1 cellular context compared by ENCODE assay signal in genomic region chr12:4486049-4486699, GRCh38.
TF ChIP-seq lines count a peak whose summit lies in the region.

No MANE protein-coding gene starts in this region.

TF ChIP-seq in K562, 482 proteins besides CTCF, POLR2A, EP300 and RAD21:
- TF ChIP-seq, protein P1, sequence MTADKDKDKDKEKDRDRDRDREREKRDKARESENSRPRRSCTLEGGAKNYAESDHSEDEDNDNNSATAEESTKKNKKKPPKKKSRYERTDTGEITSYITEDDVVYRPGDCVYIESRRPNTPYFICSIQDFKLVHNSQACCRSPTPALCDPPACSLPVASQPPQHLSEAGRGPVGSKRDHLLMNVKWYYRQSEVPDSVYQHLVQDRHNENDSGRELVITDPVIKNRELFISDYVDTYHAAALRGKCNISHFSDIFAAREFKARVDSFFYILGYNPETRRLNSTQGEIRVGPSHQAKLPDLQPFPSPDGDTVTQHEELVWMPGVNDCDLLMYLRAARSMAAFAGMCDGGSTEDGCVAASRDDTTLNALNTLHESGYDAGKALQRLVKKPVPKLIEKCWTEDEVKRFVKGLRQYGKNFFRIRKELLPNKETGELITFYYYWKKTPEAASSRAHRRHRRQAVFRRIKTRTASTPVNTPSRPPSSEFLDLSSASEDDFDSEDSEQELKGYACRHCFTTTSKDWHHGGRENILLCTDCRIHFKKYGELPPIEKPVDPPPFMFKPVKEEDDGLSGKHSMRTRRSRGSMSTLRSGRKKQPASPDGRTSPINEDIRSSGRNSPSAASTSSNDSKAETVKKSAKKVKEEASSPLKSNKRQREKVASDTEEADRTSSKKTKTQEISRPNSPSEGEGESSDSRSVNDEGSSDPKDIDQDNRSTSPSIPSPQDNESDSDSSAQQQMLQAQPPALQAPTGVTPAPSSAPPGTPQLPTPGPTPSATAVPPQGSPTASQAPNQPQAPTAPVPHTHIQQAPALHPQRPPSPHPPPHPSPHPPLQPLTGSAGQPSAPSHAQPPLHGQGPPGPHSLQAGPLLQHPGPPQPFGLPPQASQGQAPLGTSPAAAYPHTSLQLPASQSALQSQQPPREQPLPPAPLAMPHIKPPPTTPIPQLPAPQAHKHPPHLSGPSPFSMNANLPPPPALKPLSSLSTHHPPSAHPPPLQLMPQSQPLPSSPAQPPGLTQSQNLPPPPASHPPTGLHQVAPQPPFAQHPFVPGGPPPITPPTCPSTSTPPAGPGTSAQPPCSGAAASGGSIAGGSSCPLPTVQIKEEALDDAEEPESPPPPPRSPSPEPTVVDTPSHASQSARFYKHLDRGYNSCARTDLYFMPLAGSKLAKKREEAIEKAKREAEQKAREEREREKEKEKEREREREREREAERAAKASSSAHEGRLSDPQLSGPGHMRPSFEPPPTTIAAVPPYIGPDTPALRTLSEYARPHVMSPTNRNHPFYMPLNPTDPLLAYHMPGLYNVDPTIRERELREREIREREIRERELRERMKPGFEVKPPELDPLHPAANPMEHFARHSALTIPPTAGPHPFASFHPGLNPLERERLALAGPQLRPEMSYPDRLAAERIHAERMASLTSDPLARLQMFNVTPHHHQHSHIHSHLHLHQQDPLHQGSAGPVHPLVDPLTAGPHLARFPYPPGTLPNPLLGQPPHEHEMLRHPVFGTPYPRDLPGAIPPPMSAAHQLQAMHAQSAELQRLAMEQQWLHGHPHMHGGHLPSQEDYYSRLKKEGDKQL (CRISPR knock-in tag; IDR thresholded peaks at IDR 0.05; ENCODE audit: borderline replicate concordance) = no peak
- no peak for TF ChIP-seq CREM (IDR thresholded peaks at IDR 0.05; ENCODE audit: low read depth)
- TF ChIP-seq, protein P2, sequence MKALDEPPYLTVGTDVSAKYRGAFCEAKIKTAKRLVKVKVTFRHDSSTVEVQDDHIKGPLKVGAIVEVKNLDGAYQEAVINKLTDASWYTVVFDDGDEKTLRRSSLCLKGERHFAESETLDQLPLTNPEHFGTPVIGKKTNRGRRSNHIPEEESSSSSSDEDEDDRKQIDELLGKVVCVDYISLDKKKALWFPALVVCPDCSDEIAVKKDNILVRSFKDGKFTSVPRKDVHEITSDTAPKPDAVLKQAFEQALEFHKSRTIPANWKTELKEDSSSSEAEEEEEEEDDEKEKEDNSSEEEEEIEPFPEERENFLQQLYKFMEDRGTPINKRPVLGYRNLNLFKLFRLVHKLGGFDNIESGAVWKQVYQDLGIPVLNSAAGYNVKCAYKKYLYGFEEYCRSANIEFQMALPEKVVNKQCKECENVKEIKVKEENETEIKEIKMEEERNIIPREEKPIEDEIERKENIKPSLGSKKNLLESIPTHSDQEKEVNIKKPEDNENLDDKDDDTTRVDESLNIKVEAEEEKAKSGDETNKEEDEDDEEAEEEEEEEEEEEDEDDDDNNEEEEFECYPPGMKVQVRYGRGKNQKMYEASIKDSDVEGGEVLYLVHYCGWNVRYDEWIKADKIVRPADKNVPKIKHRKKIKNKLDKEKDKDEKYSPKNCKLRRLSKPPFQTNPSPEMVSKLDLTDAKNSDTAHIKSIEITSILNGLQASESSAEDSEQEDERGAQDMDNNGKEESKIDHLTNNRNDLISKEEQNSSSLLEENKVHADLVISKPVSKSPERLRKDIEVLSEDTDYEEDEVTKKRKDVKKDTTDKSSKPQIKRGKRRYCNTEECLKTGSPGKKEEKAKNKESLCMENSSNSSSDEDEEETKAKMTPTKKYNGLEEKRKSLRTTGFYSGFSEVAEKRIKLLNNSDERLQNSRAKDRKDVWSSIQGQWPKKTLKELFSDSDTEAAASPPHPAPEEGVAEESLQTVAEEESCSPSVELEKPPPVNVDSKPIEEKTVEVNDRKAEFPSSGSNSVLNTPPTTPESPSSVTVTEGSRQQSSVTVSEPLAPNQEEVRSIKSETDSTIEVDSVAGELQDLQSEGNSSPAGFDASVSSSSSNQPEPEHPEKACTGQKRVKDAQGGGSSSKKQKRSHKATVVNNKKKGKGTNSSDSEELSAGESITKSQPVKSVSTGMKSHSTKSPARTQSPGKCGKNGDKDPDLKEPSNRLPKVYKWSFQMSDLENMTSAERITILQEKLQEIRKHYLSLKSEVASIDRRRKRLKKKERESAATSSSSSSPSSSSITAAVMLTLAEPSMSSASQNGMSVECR (CRISPR knock-in tag; IDR thresholded peaks at IDR 0.05) = no peak
- no peak for TF ChIP-seq CEBPZ (IDR thresholded peaks at IDR 0.05; ENCODE audit: borderline replicate concordance, low read depth, low read length)
- TF ChIP-seq ELF2 (CRISPR knock-in tag; IDR thresholded peaks at IDR 0.05) = no peak
- no peak for TF ChIP-seq FOS (IDR thresholded peaks at IDR 0.05; ENCODE audit: extremely low read depth, insufficient read length)
- TF ChIP-seq HLTF (IDR thresholded peaks at IDR 0.05) = no peak
- no peak for TF ChIP-seq RNF2 (IDR thresholded peaks at IDR 0.05)
- no peak for TF ChIP-seq ZNF165 (CRISPR knock-in tag; IDR thresholded peaks at IDR 0.05; ENCODE audit: borderline replicate concordance)
- TF ChIP-seq UBTF (IDR thresholded peaks at IDR 0.05; ENCODE audit: borderline replicate concordance in 1 of 2, low read depth in 2 of 2, low read length in 2 of 2) = no peak
- TF ChIP-seq LARP7 (IDR thresholded peaks at IDR 0.05) = no peak
- TF ChIP-seq E2F4 (CRISPR knock-in tag; IDR thresholded peaks at IDR 0.05; ENCODE audit: low read depth) = no peak
- TF ChIP-seq, protein P3, sequence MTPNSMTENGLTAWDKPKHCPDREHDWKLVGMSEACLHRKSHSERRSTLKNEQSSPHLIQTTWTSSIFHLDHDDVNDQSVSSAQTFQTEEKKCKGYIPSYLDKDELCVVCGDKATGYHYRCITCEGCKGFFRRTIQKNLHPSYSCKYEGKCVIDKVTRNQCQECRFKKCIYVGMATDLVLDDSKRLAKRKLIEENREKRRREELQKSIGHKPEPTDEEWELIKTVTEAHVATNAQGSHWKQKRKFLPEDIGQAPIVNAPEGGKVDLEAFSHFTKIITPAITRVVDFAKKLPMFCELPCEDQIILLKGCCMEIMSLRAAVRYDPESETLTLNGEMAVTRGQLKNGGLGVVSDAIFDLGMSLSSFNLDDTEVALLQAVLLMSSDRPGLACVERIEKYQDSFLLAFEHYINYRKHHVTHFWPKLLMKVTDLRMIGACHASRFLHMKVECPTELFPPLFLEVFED (CRISPR knock-in tag; conservative IDR thresholded peaks at IDR 0.05) = no peak
- TF ChIP-seq TGIF2 (CRISPR knock-in tag; IDR thresholded peaks at IDR 0.05) = no peak
